ENCODE assay signal across 11 cellular contexts in genomic region chr10:125120046-125120710, GRCh38. TPM values are rescaled to one million over a fixed set of nuclear protein-coding genes. Genes with fewer than 3 reads are reported as not detected.
DNase-seq lines count a peak whose midpoint lies in the region; ATAC-seq, FAIRE-seq and TF ChIP-seq lines count a peak whose summit lies in the region.
"Had no signal": no experiment of that assay in that cellular context is flagged by ENCODE, and none has a peak within 500 bp of the region (broad histone marks: within the 10 kb centered on the region; RNA-seq: fewer than 3 reads in every experiment).

No MANE protein-coding gene starts in this region.

- peak overlapping the region; percentile 69 for H3K27ac ChIP-seq in RWPE1

- DNase-seq in DMS53 (lab: John Stamatoyannopoulos, UW) (peak; percentile 78), RWPE1 (ENCODE audit: low spot score) (no peak), foreskin melanocyte (peak; percentile 51), osteocyte (ENCODE audit: extremely low spot score, unreplicated experiment) (no peak), frontal cortex (ENCODE audit: low spot score in 2 of 2) (no peak)
- no peak for DNase-seq in NK-92 treated with Interleukin-12 subunit alpha and Interleukin-12 subunit beta, amount 100 ng/mL, for 24 hours (lab: John Stamatoyannopoulos, UW)
- DNase-seq: activated CD8-positive, alpha-beta memory T cell treated with anti-CD3 and anti-CD28 coated beads, Interleukin-2, amount 50 U/mL, for 48 hours; BE2C had no signal

- no peak for TF ChIP-seq CTCF in RWPE1 (conservative IDR thresholded peaks at IDR 0.05; ENCODE audit: low read depth)
- TF ChIP-seq CTCF in osteocyte (IDR thresholded peaks at IDR 0.05), result no peak

- POLR2A ChIA-PET in RWPE1 (lab: Yijun Ruan, JAX; ENCODE audit: low non-redundant PET), result no interaction called here

- no peak for ATAC-seq in stimulated activated memory B cell treated with anti-CD40 and anti-IgM and Interleukin-4, amounts not matched to agents 10 μg/mL and 1 μg/mL and 100 μg/mL, for 72 hours
- ATAC-seq in HG03571 (IDR thresholded peaks at IDR 0.05; ENCODE audit: unreplicated experiment), result no peak
- ATAC-seq: Panc1 had no signal

- no peak for FAIRE-seq in frontal cortex (lab: Jason Lieb, UNC)

- H3K4me3 Mint-ChIP-seq in osteocyte (ENCODE audit: unreplicated experiment), result peak overlapping the region; percentile 19
- H3K4me3 Mint-ChIP-seq in stimulated activated memory B cell treated with anti-CD40 and anti-IgM and Interleukin-4, amounts not matched to agents 10 μg/mL and 1 μg/mL and 100 μg/mL, for 72 hours, result no peak overlapping the region

- H3K27me3 Mint-ChIP-seq in osteocyte (ENCODE audit: unreplicated experiment), result no peaks in the 10 kb centered on the region
- peaks cover 45% of the 10 kb centered on the region for H3K27me3 Mint-ChIP-seq in stimulated activated memory B cell treated with anti-CD40 and anti-IgM and Interleukin-4, amounts not matched to agents 10 μg/mL and 1 μg/mL and 100 μg/mL, for 72 hours

- H3K27ac Mint-ChIP-seq in osteocyte (ENCODE audit: unreplicated experiment), result peak overlapping the region; percentile 95
- no peak overlapping the region for H3K27ac Mint-ChIP-seq in stimulated activated memory B cell treated with anti-CD40 and anti-IgM and Interleukin-4, amounts not matched to agents 10 μg/mL and 1 μg/mL and 100 μg/mL, for 72 hours

- peaks cover 11% of the 10 kb centered on the region for H3K36me3 Mint-ChIP-seq in osteocyte (ENCODE audit: unreplicated experiment)
- H3K36me3 Mint-ChIP-seq in stimulated activated memory B cell treated with anti-CD40 and anti-IgM and Interleukin-4, amounts not matched to agents 10 μg/mL and 1 μg/mL and 100 μg/mL, for 72 hours, result no peaks in the 10 kb centered on the region

- peaks cover 94% of the 10 kb centered on the region for H3K4me1 Mint-ChIP-seq in osteocyte (ENCODE audit: unreplicated experiment)
- H3K4me1 Mint-ChIP-seq in stimulated activated memory B cell treated with anti-CD40 and anti-IgM and Interleukin-4, amounts not matched to agents 10 μg/mL and 1 μg/mL and 100 μg/mL, for 72 hours, result no peaks in the 10 kb centered on the region

- CTCF ChIA-PET in RWPE1 (lab: Yijun Ruan, JAX), result interaction anchor here (0.5 to 2.1 kb wide), 5 partner anchors 22 to 72 kb away, joined by 3 to 11 read pairs (median 3); no protein-coding TSS in a partner anchor

- no peaks in the 10 kb centered on the region for H3K9me3 Mint-ChIP-seq in osteocyte (ENCODE audit: unreplicated experiment)
- no peaks in the 10 kb centered on the region for H3K9me3 Mint-ChIP-seq in stimulated activated memory B cell treated with anti-CD40 and anti-IgM and Interleukin-4, amounts not matched to agents 10 μg/mL and 1 μg/mL and 100 μg/mL, for 72 hours

RNA-seq across cellular contexts. Expression of gene CTBP2, which starts 40.2 kb away (rescaled TPM):
- total RNA-seq in osteocyte (125 and 127 TPM in 2 replicates), frontal cortex (32.6 TPM)

Comparison
In these comparisons a context has a peak if more than half of its experiments do, and no peak if none do; other contexts are left out.
1. DNase-seq: peak in DMS53 (single experiment) and foreskin melanocyte (single experiment); none in RWPE1 (single experiment), osteocyte (single experiment), NK-92 treated with Interleukin-12 subunit alpha and Interleukin-12 subunit beta, amount 100 ng/mL, for 24 hours (single experiment) and frontal cortex (0 of 2).